ENCODE assay signal across 15 cellular contexts in genomic region chr13:79990048-79990447, GRCh38.
"Had no signal": no experiment of that assay in that cellular context is flagged by ENCODE, and none has a peak within 500 bp of the region (broad histone marks: within the 10 kb centered on the region; RNA-seq: fewer than 3 reads in every experiment).

No MANE protein-coding gene starts in this region.

- H3K4me3 ChIP-seq: esophagus muscularis mucosa, right lobe of liver, stomach had no signal

- H3K4me1 ChIP-seq: esophagus muscularis mucosa, right lobe of liver had no signal

- ATAC-seq: activated CD8-positive, alpha-beta memory T cell treated with anti-CD3 and anti-CD28 coated beads, Interleukin-2, amount 10 ng/mL, durations not matched to agents 7 days and 5 days; foreskin keratinocyte; right lobe of liver; T-cell had no signal

- H3K27me3 ChIP-seq: esophagus muscularis mucosa, foreskin keratinocyte, right lobe of liver, stomach had no signal

- DNase-seq: activated CD4-positive, alpha-beta memory T cell treated with anti-CD3 and anti-CD28 coated beads for 36 hours; activated CD8-positive, alpha-beta memory T cell treated with anti-CD3 and anti-CD28 coated beads, Interleukin-2, amount 10 ng/mL, durations not matched to agents 7 days and 5 days; activated effector memory CD4-positive, alpha-beta T cell treated with Interleukin-2 at 50 U/mL for 16 hours; activated naive CD4-positive, alpha-beta T cell treated with anti-CD3 and anti-CD28 coated beads, Interleukin-2, amount 50 U/mL, for 16 hours; activated T-cell treated with anti-CD3 and anti-CD28 coated beads, Interleukin-2, amount 50 U/mL, for 1 hour; caudate nucleus; foreskin keratinocyte; immature natural killer cell; right lobe of liver; stimulated activated CD4-positive, alpha-beta T cell treated with anti-CD3 and anti-CD28 coated beads, Interleukin-12 subunit alpha, Interleukin-12 subunit beta, amount 100 ng/mL, for 4 hours; stimulated activated CD4-positive, alpha-beta T cell treated with anti-CD3 and anti-CD28 coated beads, Interleukin-2, amount 100 ng/mL, for 24 hours; stomach; T-cell; T-helper 9 cell had no signal

- H3K9me3 ChIP-seq: esophagus muscularis mucosa, right lobe of liver, stomach had no signal

- H3K36me3 ChIP-seq: esophagus muscularis mucosa, right lobe of liver, stomach had no signal

- H3K27ac ChIP-seq: esophagus muscularis mucosa, right lobe of liver, stomach had no signal
